ENCODE assay signal across 8 cellular contexts in genomic region chr2:101696272-101697123, GRCh38. TPM values are rescaled to one million over a fixed set of nuclear protein-coding genes. Genes with fewer than 3 reads are reported as not detected.
A peak's percentile ranks its signal among the peaks of the same experiment; 100 is the strongest.
DNase-seq lines count a peak whose midpoint lies in the region; FAIRE-seq and TF ChIP-seq lines count a peak whose summit lies in the region.

No MANE protein-coding gene starts in this region.

- H4K20me1 ChIP-seq in fibroblast of lung (ENCODE audit: control insufficient read depth, extremely low read depth, insufficient read depth, low read length) (no peaks in the 10 kb centered on the region), neural cell (ENCODE audit: insufficient read depth) (peaks cover 19% of the 10 kb centered on the region)

- H2AFZ ChIP-seq in fibroblast of lung (ENCODE audit: low read length), result peak overlapping the region; percentile 34
- H2AFZ ChIP-seq in neural cell (ENCODE audit: low read depth, low read length), result peak overlapping the region; percentile 94

- no peak for TF ChIP-seq EP300 in neural cell (conservative IDR thresholded peaks at IDR 0.05; ENCODE audit: poor library complexity, severe bottlenecking)

- H3K4me1 ChIP-seq in fibroblast of lung (ENCODE audit: control insufficient read depth, extremely low read depth, insufficient read depth, low read length), result no peaks in the 10 kb centered on the region

- DNase-seq in activated T-cell treated with anti-CD3 and anti-CD28 coated beads, Interleukin-2, amount 50 U/mL, for 1 hour, result peak; percentile 34
- no peak for DNase-seq in activated T-cell treated with anti-CD3 and anti-CD28 coated beads for 4 hours
- peak in 1 of 2 donors; percentile 29 for DNase-seq in fibroblast of lung (ENCODE audit: low read depth in 2 of 2)
- no peak for DNase-seq in frontal cortex (ENCODE audit: low spot score in 2 of 2)
- no peak for DNase-seq in LoVo (ENCODE audit: low spot score)
- no peak for DNase-seq in DMS 273 (lab: John Stamatoyannopoulos, UW; ENCODE audit: unreplicated experiment)

- no peaks in the 10 kb centered on the region for H3F3A ChIP-seq in neural cell (ENCODE audit: insufficient read depth, low read length, poor library complexity, severe bottlenecking)

- peaks cover 36% of the 10 kb centered on the region for H3K79me2 ChIP-seq in fibroblast of lung (ENCODE audit: control insufficient read depth, insufficient read depth, low read length)
- peaks cover 34% of the 10 kb centered on the region for H3K79me2 ChIP-seq in neural cell (replicated peaks; ENCODE audit: insufficient read depth, low read length)

- H3K9ac ChIP-seq in fibroblast of lung (ENCODE audit: insufficient read depth, low read length) (peak overlapping the region; percentile 75), neural cell (ENCODE audit: low read length) (peak overlapping the region; percentile 90)

- H3K27ac ChIP-seq in VCaP (peak overlapping the region; percentile 97), fibroblast of lung (ENCODE audit: insufficient read depth, low read length) (peak overlapping the region; percentile 47), neural cell (ENCODE audit: low read length) (peak overlapping the region; percentile 80)

- H3K4me2 ChIP-seq in fibroblast of lung (ENCODE audit: extremely low read depth, insufficient read depth, low read length) (peak overlapping the region; percentile 26), neural cell (ENCODE audit: low read length) (peak overlapping the region; percentile 90)

- no peak for TF ChIP-seq RAD21 in neural cell (conservative IDR thresholded peaks at IDR 0.05)

- H3K27me3 ChIP-seq in fibroblast of lung (ENCODE audit: control insufficient read depth, insufficient read depth, low read length), result no peaks in the 10 kb centered on the region
- no peaks in the 10 kb centered on the region for H3K27me3 ChIP-seq in neural cell (ENCODE audit: insufficient read depth, low read depth, low read length)

- H3K9me3 ChIP-seq in fibroblast of lung (ENCODE audit: control insufficient read depth, insufficient read depth, low read depth, low read length), result no peaks in the 10 kb centered on the region
- no peaks in the 10 kb centered on the region for H3K9me3 ChIP-seq in neural cell (ENCODE audit: low read length)

- H3K9me2 ChIP-seq in neural cell (ENCODE audit: insufficient read depth, low read length), result no peaks in the 10 kb centered on the region

- TF ChIP-seq CTCF in VCaP (conservative IDR thresholded peaks at IDR 0.05), result no peak
- TF ChIP-seq CTCF in fibroblast of lung (conservative IDR thresholded peaks at IDR 0.05 in 1 of 2, IDR thresholded peaks at IDR 0.05 in 1 of 2; ENCODE audit: low read depth in 1 of 2, low read length in 2 of 2), result no peak
- no peak for TF ChIP-seq CTCF in neural cell (IDR thresholded peaks at IDR 0.05; ENCODE audit: poor library complexity, severe bottlenecking)

- H3K36me3 ChIP-seq in fibroblast of lung (ENCODE audit: control insufficient read depth, insufficient read depth, low read length) (no peaks in the 10 kb centered on the region), neural cell (ENCODE audit: insufficient read depth, low read length) (no peaks in the 10 kb centered on the region)

- H3K4me3 ChIP-seq in fibroblast of lung (replicated peaks in 1 of 4; ENCODE audit: control extremely low read depth in 1 of 4, insufficient read depth in 1 of 4, low read depth in 3 of 4, low read length in 4 of 4) (peak overlapping the region; percentile 36 to 68 (median 51)), neural cell (ENCODE audit: low read length) (peak overlapping the region; percentile 82)

- no peak for FAIRE-seq in frontal cortex (lab: Jason Lieb, UNC)

TF ChIP-seq in neural cell, 6 proteins besides CTCF, POLR2A, EP300 and RAD21:
- TF ChIP-seq REST (IDR thresholded peaks at IDR 0.05; ENCODE audit: borderline replicate concordance) (no peak), POLR2AphosphoS5 (IDR thresholded peaks at IDR 0.05) (no peak), EZH2 (IDR thresholded peaks at IDR 0.05; ENCODE audit: borderline replicate concordance, insufficient read depth, low read length, poor library complexity, severe bottlenecking) (no peak), MXI1 (conservative IDR thresholded peaks at IDR 0.05; ENCODE audit: poor library complexity, severe bottlenecking) (no peak), TAF1 (IDR thresholded peaks at IDR 0.05; ENCODE audit: low read depth) (no peak), SMC3 (conservative IDR thresholded peaks at IDR 0.05; ENCODE audit: poor library complexity) (no peak)

RNA-seq across cellular contexts. Expression of gene MAP4K4, which starts 1.0 kb away (rescaled TPM):
- 164 and 210 TPM in 2 replicates for total RNA-seq in fibroblast of lung
- polyA plus RNA-seq in fibroblast of lung, result 113 and 170 TPM in 2 replicates
- 135 and 190 TPM in 2 replicates for polyA plus RNA-seq in fibroblast of lung (2012)
- polyA minus RNA-seq in fibroblast of lung (ENCODE audit: low replicate concordance), result 104 and 141 TPM in 2 replicates
- 125 and 127 TPM in 2 replicates for polyA plus RNA-seq in neural cell
- polyA minus RNA-seq in neural cell, result 287 and 311 TPM in 2 replicates
- 161 TPM for total RNA-seq in frontal cortex

Comparison
In these comparisons a context has a peak if more than half of its experiments do, and no peak if none do; other contexts are left out.
1. H3K27ac ChIP-seq: peak in every context shown above with its lines; median percentile 97 in VCaP; 80 in neural cell; 47 in fibroblast of lung.